ENCODE assay signal across 11 cellular contexts in genomic region chr1:192907545-192908243, GRCh38.
DNase-seq lines count a peak whose midpoint lies in the region; ATAC-seq and TF ChIP-seq lines count a peak whose summit lies in the region.
"Had no signal": no experiment of that assay in that cellular context is flagged by ENCODE, and none has a peak within 500 bp of the region (broad histone marks: within the 10 kb centered on the region; RNA-seq: fewer than 3 reads in every experiment).

No MANE protein-coding gene starts in this region.

- no peak overlapping the region for H2BK120ac ChIP-seq in trophoblast cell (ENCODE audit: insufficient read depth, low read length, poor library complexity)

- peaks cover 12% of the 10 kb centered on the region for H3K9me3 Mint-ChIP-seq in progenitor cell of endocrine pancreas (ENCODE audit: low read depth)

- H3K4me2 ChIP-seq in trophoblast cell (ENCODE audit: low read length), result no peak overlapping the region

- H3K36me3 Mint-ChIP-seq in progenitor cell of endocrine pancreas (ENCODE audit: insufficient read depth), result no peaks in the 10 kb centered on the region

- no peaks in the 10 kb centered on the region for H3K79me1 ChIP-seq in trophoblast cell (ENCODE audit: low read length)

- no peak overlapping the region for H2AK5ac ChIP-seq in trophoblast cell (ENCODE audit: low read length)

- H3K27me3 Mint-ChIP-seq in progenitor cell of endocrine pancreas, result peaks cover 8% of the 10 kb centered on the region

- DNase-seq in dedifferentiated amniotic fluid mesenchymal stem cell (ENCODE audit: extremely low spot score) (peak; percentile 15), trophoblast cell (peak; percentile 8 to 19), progenitor cell of endocrine pancreas (ENCODE audit: low spot score, unreplicated experiment) (no peak), ureter (ENCODE audit: low spot score) (no peak), cortex of kidney (lab: John Stamatoyannopoulos, UW) (no peak)
- DNase-seq in activated CD4-positive, CD25-positive, alpha-beta regulatory T cell treated with anti-CD3 and anti-CD28 coated beads, Interleukin-2, amount 50 U/mL, for 72 hours, result no peak
- DNase-seq: NCI-H1092, retina, SHP77 had no signal

- no peak overlapping the region for H4K8ac ChIP-seq in trophoblast cell (ENCODE audit: low read depth, low read length)

- no peaks in the 10 kb centered on the region for H3K4me1 Mint-ChIP-seq in progenitor cell of endocrine pancreas (ENCODE audit: low read depth)

- H3K9me3 ChIP-seq in trophoblast cell (ENCODE audit: insufficient read depth, low read depth, low read length), result no peaks in the 10 kb centered on the region

- no peak overlapping the region for H3K4me3 Mint-ChIP-seq in progenitor cell of endocrine pancreas (ENCODE audit: low read depth)

- H4K12ac ChIP-seq in trophoblast cell (ENCODE audit: low read depth, low read length), result no peak overlapping the region

- no peaks in the 10 kb centered on the region for H3K4me1 ChIP-seq in trophoblast cell (ENCODE audit: control insufficient read depth in 1 of 2, insufficient read depth in 2 of 2, low read length in 2 of 2)

- no peak overlapping the region for H3K9ac ChIP-seq in trophoblast cell (ENCODE audit: low read length)

- ATAC-seq in GM18867 (IDR thresholded peaks at IDR 0.05; ENCODE audit: unreplicated experiment) (peak; percentile 90), HG03520 (IDR thresholded peaks at IDR 0.05; ENCODE audit: unreplicated experiment) (peak; percentile 87)

- no peak overlapping the region for H3K18ac ChIP-seq in trophoblast cell (ENCODE audit: low read length)

- no peak overlapping the region for H3K27ac Mint-ChIP-seq in progenitor cell of endocrine pancreas

- no peak for TF ChIP-seq CTCF in progenitor cell of endocrine pancreas (IDR thresholded peaks at IDR 0.05; ENCODE audit: unreplicated experiment)

- no peak overlapping the region for H2BK12ac ChIP-seq in trophoblast cell (ENCODE audit: low read length)

- H3K79me2 ChIP-seq in trophoblast cell (ENCODE audit: control insufficient read depth, insufficient read depth, low read length, poor library complexity), result no peaks in the 10 kb centered on the region

- H3K27ac ChIP-seq in trophoblast cell (ENCODE audit: low read depth, low read length), result no peak overlapping the region

- H2AFZ ChIP-seq in trophoblast cell (ENCODE audit: insufficient read depth, low read length, poor library complexity), result no peak overlapping the region

- H3K23ac ChIP-seq in trophoblast cell (ENCODE audit: low read length), result no peak overlapping the region

- no peaks in the 10 kb centered on the region for H3K36me3 ChIP-seq in trophoblast cell (ENCODE audit: control insufficient read depth in 1 of 2, insufficient read depth in 2 of 2, low read length in 2 of 2)

- H3K4me3 ChIP-seq in trophoblast cell (ENCODE audit: low read depth, low read length), result no peak overlapping the region

- no peak overlapping the region for H2BK5ac ChIP-seq in trophoblast cell (ENCODE audit: low read depth, low read length, poor library complexity)

- no peaks in the 10 kb centered on the region for H3K27me3 ChIP-seq in trophoblast cell (ENCODE audit: insufficient read depth, low read length)

- no CpG with 5 or more reads among the region's 2 CpGs for WGBS in trophoblast cell (ENCODE audit: extremely low coverage, insufficient coverage, insufficient read length)

- H4K91ac ChIP-seq in trophoblast cell (ENCODE audit: low read depth, low read length), result no peak overlapping the region

- H3K14ac ChIP-seq in trophoblast cell (ENCODE audit: low read length), result no peak overlapping the region

- H3K4ac ChIP-seq in trophoblast cell (ENCODE audit: low read depth, low read length), result no peak overlapping the region

Comparison
In these comparisons a context has a peak if more than half of its experiments do, and no peak if none do; other contexts are left out.
1. DNase-seq: peak in dedifferentiated amniotic fluid mesenchymal stem cell (single experiment) and trophoblast cell (2 of 2); none in activated CD4-positive, CD25-positive, alpha-beta regulatory T cell treated with anti-CD3 and anti-CD28 coated beads, Interleukin-2, amount 50 U/mL, for 72 hours (single experiment), progenitor cell of endocrine pancreas (single experiment), ureter (single experiment) and cortex of kidney (single experiment).